In genomic region chr9:99922711-99923030, GRCh38 we compare ENCODE assay signal across 22 cellular contexts. TPM values are rescaled to one million over a fixed set of nuclear protein-coding genes. Genes with fewer than 3 reads are reported as not detected.
DNase-seq lines count a peak whose midpoint lies in the region; ATAC-seq and TF ChIP-seq lines count a peak whose summit lies in the region.
"Had no signal": no experiment of that assay in that cellular context is flagged by ENCODE, and none has a peak within 500 bp of the region (broad histone marks: within the 10 kb centered on the region; RNA-seq: fewer than 3 reads in every experiment).

No MANE protein-coding gene starts in this region.

- CTCF ChIA-PET in CD4-positive, alpha-beta T cell (lab: Charles Lee): no interaction called here

- no peaks in the 10 kb centered on the region for H3K27me3 ChIP-seq in CD4-positive, alpha-beta T cell (ENCODE audit: control insufficient read depth, insufficient read depth, low read length)

- peaks cover 21% of the 10 kb centered on the region for H3K4me1 Mint-ChIP-seq in activated T-cell treated with anti-CD3 and anti-CD28 coated beads, Interleukin-2, amount 50 U/mL, for 72 hours (ENCODE audit: low read depth)
- H3K4me1 Mint-ChIP-seq in CD4-positive, alpha-beta T cell (ENCODE audit: low read depth): peaks cover 52% of the 10 kb centered on the region
- peaks cover 26% of the 10 kb centered on the region for H3K4me1 Mint-ChIP-seq in T-helper 17 cell
- peaks cover 24% of the 10 kb centered on the region for H3K4me1 Mint-ChIP-seq in stimulated activated effector memory CD8-positive, alpha-beta T cell treated with anti-CD3 and anti-CD28 coated beads, Interleukin-12 subunit alpha, Interleukin-12 subunit beta, amount 100 ng/mL, for 72 hours
- H3K4me1 Mint-ChIP-seq: B cell had no signal

- H3K27ac Mint-ChIP-seq in activated T-cell treated with anti-CD3 and anti-CD28 coated beads, Interleukin-2, amount 50 U/mL, for 72 hours: peak overlapping the region; percentile 20
- H3K27ac Mint-ChIP-seq in CD4-positive, alpha-beta T cell: peak overlapping the region; percentile 46
- H3K27ac Mint-ChIP-seq in T-helper 17 cell: peak overlapping the region; percentile 83
- H3K27ac Mint-ChIP-seq in stimulated activated effector memory CD8-positive, alpha-beta T cell treated with anti-CD3 and anti-CD28 coated beads, Interleukin-12 subunit alpha, Interleukin-12 subunit beta, amount 100 ng/mL, for 72 hours: peak overlapping the region; percentile 10
- H3K27ac Mint-ChIP-seq: B cell had no signal

- DNase-seq in activated T-cell treated with anti-CD3 and anti-CD28 coated beads, Interleukin-2, amount 50 U/mL, for 72 hours: no peak
- no peak for DNase-seq in activated T-cell treated with anti-CD3 and anti-CD28 coated beads, Interleukin-2, amount 50 U/mL, for 48 hours
- no peak for DNase-seq in CD4-positive, alpha-beta T cell
- DNase-seq in T-helper 17 cell (no peak), AML-193 (lab: John Stamatoyannopoulos, UW) (no peak), GM03348 (ENCODE audit: low spot score) (no peak)
- no peak for DNase-seq in stimulated activated effector memory CD8-positive, alpha-beta T cell treated with anti-CD3 and anti-CD28 coated beads, Interleukin-12 subunit alpha, Interleukin-12 subunit beta, amount 100 ng/mL, for 72 hours (ENCODE audit: low spot score in 2 of 2)
- DNase-seq: Calu3, DMS79 treated with DMSO at 0.1 percent for 48 hours, H7, MV-4-11, NCI-H1105, NCI-H1436 treated with DMSO at 0.1 percent for 48 hours, NCI-H187 treated with DMSO at 0.1 percent for 48 hours, NCI-H2107, NCI-H446, NCI-H524 treated with DMSO at 0.1 percent for 48 hours, NCI-H774, SK-N-SH had no signal

- H3K9me3 Mint-ChIP-seq in activated T-cell treated with anti-CD3 and anti-CD28 coated beads, Interleukin-2, amount 50 U/mL, for 72 hours: peaks cover 2 to 7% of the 10 kb centered on the region in 2 donors
- H3K9me3 Mint-ChIP-seq in CD4-positive, alpha-beta T cell: peaks cover 7% of the 10 kb centered on the region
- peaks cover 9% of the 10 kb centered on the region for H3K9me3 Mint-ChIP-seq in stimulated activated effector memory CD8-positive, alpha-beta T cell treated with anti-CD3 and anti-CD28 coated beads, Interleukin-12 subunit alpha, Interleukin-12 subunit beta, amount 100 ng/mL, for 72 hours

- no peak for TF ChIP-seq CTCF in CD4-positive, alpha-beta T cell (IDR thresholded peaks at IDR 0.05)

- H3K27me3 Mint-ChIP-seq in activated T-cell treated with anti-CD3 and anti-CD28 coated beads, Interleukin-2, amount 50 U/mL, for 72 hours (ENCODE audit: low read depth): no peaks in the 10 kb centered on the region
- H3K27me3 Mint-ChIP-seq in CD4-positive, alpha-beta T cell: no peaks in the 10 kb centered on the region
- H3K27me3 Mint-ChIP-seq in T-helper 17 cell: no peaks in the 10 kb centered on the region
- H3K27me3 Mint-ChIP-seq: B cell had no signal

- H3K9me3 ChIP-seq in CD4-positive, alpha-beta T cell (ENCODE audit: control insufficient read depth, low read length): no peaks in the 10 kb centered on the region
- H3K9me3 ChIP-seq in T-helper 17 cell (ENCODE audit: control insufficient read depth, low read length, poor library complexity, severe bottlenecking): no peaks in the 10 kb centered on the region

- no peak overlapping the region for H3K27ac ChIP-seq in CD4-positive, alpha-beta T cell (ENCODE audit: low read depth, low read length)
- H3K27ac ChIP-seq: A549, C4-2B had no signal

- ATAC-seq in activated T-cell treated with anti-CD3 and anti-CD28 coated beads, Interleukin-2, amount 50 U/mL, for 72 hours (replicated peaks in 1 of 2): no peak
- ATAC-seq in CD4-positive, alpha-beta T cell (ENCODE audit: poor library complexity): no peak
- ATAC-seq in T-helper 17 cell: no peak
- ATAC-seq in stimulated activated effector memory CD8-positive, alpha-beta T cell treated with anti-CD3 and anti-CD28 coated beads, Interleukin-12 subunit alpha, Interleukin-12 subunit beta, amount 100 ng/mL, for 72 hours: no peak
- ATAC-seq: A549 had no signal

- no peak overlapping the region for H3K4me3 Mint-ChIP-seq in activated T-cell treated with anti-CD3 and anti-CD28 coated beads, Interleukin-2, amount 50 U/mL, for 72 hours
- no peak overlapping the region for H3K4me3 Mint-ChIP-seq in CD4-positive, alpha-beta T cell
- H3K4me3 Mint-ChIP-seq in T-helper 17 cell: no peak overlapping the region
- H3K4me3 Mint-ChIP-seq in stimulated activated effector memory CD8-positive, alpha-beta T cell treated with anti-CD3 and anti-CD28 coated beads, Interleukin-12 subunit alpha, Interleukin-12 subunit beta, amount 100 ng/mL, for 72 hours: no peak overlapping the region
- H3K4me3 Mint-ChIP-seq: B cell had no signal

- H3K36me3 Mint-ChIP-seq in activated T-cell treated with anti-CD3 and anti-CD28 coated beads, Interleukin-2, amount 50 U/mL, for 72 hours (ENCODE audit: insufficient read depth in 2 of 2): peaks cover 18 to 41% of the 10 kb centered on the region in 2 donors
- H3K36me3 Mint-ChIP-seq in CD4-positive, alpha-beta T cell (ENCODE audit: low read depth): peaks cover 98% of the 10 kb centered on the region
- peaks cover 24% of the 10 kb centered on the region for H3K36me3 Mint-ChIP-seq in T-helper 17 cell (ENCODE audit: low read depth)
- H3K36me3 Mint-ChIP-seq in stimulated activated effector memory CD8-positive, alpha-beta T cell treated with anti-CD3 and anti-CD28 coated beads, Interleukin-12 subunit alpha, Interleukin-12 subunit beta, amount 100 ng/mL, for 72 hours: peaks cover 67% of the 10 kb centered on the region

- intact Hi-C loops in CD4-positive, alpha-beta T cell (cut with DNase I, micrococcal nuclease): no loop called here

- POLR2A ChIA-PET in CD4-positive, alpha-beta T cell (lab: Charles Lee): interaction anchor here (2.2 kb wide), 1 partner anchor 16 kb away, joined by 7 read pairs; the partner anchor contains the start of gene STX17

RNA-seq across cellular contexts. Expression of gene STX17, which starts 16.2 kb away (rescaled TPM):
- total RNA-seq in activated T-cell treated with anti-CD3 and anti-CD28 coated beads, Interleukin-2, amount 50 U/mL, for 72 hours: 10 to 100 TPM; 32.1 to 35.3 TPM
- 10 to 100 TPM; 29.3 to 31.3 TPM for total RNA-seq in CD4-positive, alpha-beta T cell
- 10 to 100 TPM; 27.1 to 33.2 TPM for total RNA-seq in T-helper 17 cell

Comparison
In these comparisons a context has a peak if more than half of its experiments do, and no peak if none do; other contexts are left out.
1. H3K27ac Mint-ChIP-seq: peak in every context shown above with its lines; median percentile 83 in T-helper 17 cell; 46 in CD4-positive, alpha-beta T cell; 20 in activated T-cell treated with anti-CD3 and anti-CD28 coated beads, Interleukin-2, amount 50 U/mL, for 72 hours; 10 in stimulated activated effector memory CD8-positive, alpha-beta T cell treated with anti-CD3 and anti-CD28 coated beads, Interleukin-12 subunit alpha, Interleukin-12 subunit beta, amount 100 ng/mL, for 72 hours.